Comparison of ENCODE assay signal across 8 cellular contexts in genomic region chr3:132721479-132722164, GRCh38. TPM values are rescaled to one million over a fixed set of nuclear protein-coding genes. Genes with fewer than 3 reads are reported as not detected.
DNase-seq lines count a peak whose midpoint lies in the region; ATAC-seq, FAIRE-seq and TF ChIP-seq lines count a peak whose summit lies in the region.

No MANE protein-coding gene starts in this region.

- 8% methylated on average over 47 of the region's 47 CpGs for WGBS in thymus

- H3K4me1 ChIP-seq in endothelial cell of umbilical vein (ENCODE audit: control insufficient read depth, extremely low read depth, insufficient read depth, low read length) (peaks cover 26% of the 10 kb centered on the region), mononuclear cell (ENCODE audit: insufficient read depth, low read length) (peaks cover 23% of the 10 kb centered on the region), thymus (ENCODE audit: control insufficient read depth, insufficient read depth, low read length) (peaks cover 4% of the 10 kb centered on the region)

- TF ChIP-seq CTCF in WI38 (IDR thresholded peaks at IDR 0.05; ENCODE audit: low read depth, low read length) (peak; percentile 24; the same call in 1 of the 2 replicates), endothelial cell of umbilical vein (IDR thresholded peaks at IDR 0.05; ENCODE audit: extremely low read depth in 1 of 2, insufficient read depth in 1 of 2, low read depth in 1 of 2, low read length in 2 of 2) (peak; percentile 19 to 50)

- H3K9ac ChIP-seq in endothelial cell of umbilical vein (replicated peaks; ENCODE audit: extremely low read depth, insufficient read depth, low read length), result peak overlapping the region; percentile 79

- H3K9me3 ChIP-seq in endothelial cell of umbilical vein (replicated peaks; ENCODE audit: control insufficient read depth, insufficient read depth, low read length) (no peaks in the 10 kb centered on the region), mononuclear cell (ENCODE audit: low read depth, low read length) (no peaks in the 10 kb centered on the region), thymus (ENCODE audit: control insufficient read depth) (no peaks in the 10 kb centered on the region)

- dilution Hi-C loops in endothelial cell of umbilical vein (cut with MboI; ENCODE audit: extremely low pct_ligation_motif_present, low sequenced_read_pairs), result no loop called here

- CTCF ChIA-PET in endothelial cell of umbilical vein (lab: Charles Lee), result interaction anchor here (1.1 kb wide), 1 partner anchor 289 kb away, joined by 3 read pairs; no protein-coding TSS in a partner anchor

- POLR2A ChIA-PET in endothelial cell of umbilical vein (lab: Charles Lee), result no interaction called here

- H2AFZ ChIP-seq in endothelial cell of umbilical vein (ENCODE audit: low read depth, low read length), result peak overlapping the region; percentile 54

- intact Hi-C loops in endothelial cell of umbilical vein (cut with micrococcal nuclease), result loop anchor here (1.0 to 10.0 kb wide), 5 partner anchors 62 to 1083 kb away; partner anchors contain the start of genes ACAD11, CDV3, DNAJC13 and SRPRB

- DNase-seq in DMS 273 (lab: John Stamatoyannopoulos, UW; ENCODE audit: unreplicated experiment), result peak; percentile 82
- peak; percentile 83 for DNase-seq in M059J (ENCODE audit: low read depth)
- DNase-seq in endothelial cell of umbilical vein (ENCODE audit: low read depth, low spot score), result no peak
- no peak for DNase-seq in NCI-H1048 (lab: John Stamatoyannopoulos, UW)

- H4K20me1 ChIP-seq in endothelial cell of umbilical vein (replicated peaks; ENCODE audit: control insufficient read depth, extremely low read depth, insufficient read depth, low read length), result no peaks in the 10 kb centered on the region

- TF ChIP-seq POLR2A in endothelial cell of umbilical vein (IDR thresholded peaks at IDR 0.05; ENCODE audit: low read depth, low read length), result no peak

- peak; percentile 81 for FAIRE-seq in endothelial cell of umbilical vein (lab: Jason Lieb, UNC)

- peak overlapping the region; percentile 96 for H3K4me2 ChIP-seq in endothelial cell of umbilical vein (ENCODE audit: insufficient read depth, low read length)

- ATAC-seq in GM21423 (IDR thresholded peaks at IDR 0.05; ENCODE audit: unreplicated experiment), result peak; percentile 20

- H3K27ac ChIP-seq in endothelial cell of umbilical vein (ENCODE audit: insufficient read depth, low read depth, low read length) (peak overlapping the region; percentile 63), thymus (ENCODE audit: low read depth) (peak overlapping the region; percentile 89)

- BruUV-seq in endothelial cell of umbilical vein (replicated peaks; lab: Mats Ljungman, UMichigan), result TSS peak; percentile 35

- H3K36me3 ChIP-seq in endothelial cell of umbilical vein (ENCODE audit: control insufficient read depth in 2 of 2, extremely low read depth in 1 of 2, insufficient read depth in 2 of 2, low read length in 2 of 2) (peaks cover 0 to 5% of the 10 kb centered on the region in 2 experiments), thymus (ENCODE audit: control insufficient read depth, insufficient read depth) (no peaks in the 10 kb centered on the region)

- H3K9me1 ChIP-seq in endothelial cell of umbilical vein (replicated peaks; ENCODE audit: control insufficient read depth, extremely low read depth, insufficient read depth, low read length), result no peaks in the 10 kb centered on the region

- no peaks in the 10 kb centered on the region for H3K27me3 ChIP-seq in endothelial cell of umbilical vein (ENCODE audit: control insufficient read depth in 2 of 2, insufficient read depth in 2 of 2, low read length in 2 of 2)
- H3K27me3 ChIP-seq in mononuclear cell (ENCODE audit: insufficient read depth, low read length), result no peaks in the 10 kb centered on the region
- H3K27me3 ChIP-seq in thymus (ENCODE audit: control insufficient read depth, insufficient read depth), result no peaks in the 10 kb centered on the region

- peaks cover 19% of the 10 kb centered on the region for H3K79me2 ChIP-seq in endothelial cell of umbilical vein (ENCODE audit: control insufficient read depth, insufficient read depth, low read length)

- H3K4me3 ChIP-seq in WI38 (ENCODE audit: low read depth, low read length) (peak overlapping the region; percentile 83), endothelial cell of umbilical vein (replicated peaks in 1 of 3; ENCODE audit: insufficient read depth in 1 of 3, low read depth in 1 of 3, low read length in 3 of 3) (peak overlapping the region; percentile 77 to 98 (median 77)), mononuclear cell (ENCODE audit: low read length) (peak overlapping the region; percentile 71), thymus (ENCODE audit: low read length) (peak overlapping the region; percentile 85)

TF ChIP-seq in endothelial cell of umbilical vein, 7 proteins besides CTCF, POLR2A, EP300 and RAD21:
- TF ChIP-seq EZH2 (IDR thresholded peaks at IDR 0.05; ENCODE audit: borderline replicate concordance, low read depth, low read length, severe bottlenecking) (no peak), JUN (IDR thresholded peaks at IDR 0.05; ENCODE audit: borderline replicate concordance, insufficient read depth, insufficient read length, low read depth) (no peak), POLR2AphosphoS5 (IDR thresholded peaks at IDR 0.05; ENCODE audit: insufficient read depth, low read depth, low read length) (no peak), FOS (IDR thresholded peaks at IDR 0.05; ENCODE audit: borderline replicate concordance, insufficient read depth, low read length) (no peak), GATA2 (IDR thresholded peaks at IDR 0.05; ENCODE audit: insufficient read depth, insufficient read length, low read depth, low read length) (no peak), MAX (IDR thresholded peaks at IDR 0.05; ENCODE audit: insufficient read depth, insufficient read length) (no peak), MYC (IDR thresholded peaks at IDR 0.05; ENCODE audit: low read depth, low read length) (no peak)

RNA-seq across cellular contexts. Expression of gene NPHP3, which starts 0.6 kb away (rescaled TPM):
- 5.4 and 15.7 TPM in 2 replicates for total RNA-seq in M059J (2014; rRNA removed; shearing (Covaris generic))
- total RNA-seq in endothelial cell of umbilical vein, result 30.0 and 30.3 TPM in 2 replicates
- 14.7 and 20.8 TPM in 2 replicates for polyA plus RNA-seq in endothelial cell of umbilical vein
- 8.4 and 12.9 TPM in 2 replicates for polyA plus RNA-seq in endothelial cell of umbilical vein (2011; cell fraction: cytosol; rRNA removed)
- 88.0 and 93.7 TPM in 2 replicates for polyA plus RNA-seq in endothelial cell of umbilical vein (2011; cell fraction: nucleus; rRNA removed)
- polyA plus RNA-seq in endothelial cell of umbilical vein (2012), result 12.4 and 16.1 TPM in 2 replicates
- polyA minus RNA-seq in endothelial cell of umbilical vein, result 38.7 and 45.9 TPM in 2 replicates
- polyA minus RNA-seq in endothelial cell of umbilical vein (2011; cell fraction: cytosol; rRNA and poly(A)+ RNA removed), result 2.2 TPM
- 45.5 and 57.7 TPM in 2 replicates for polyA minus RNA-seq in endothelial cell of umbilical vein (2011; cell fraction: nucleus; rRNA and poly(A)+ RNA removed)
- total RNA-seq in mononuclear cell, result 27.3 TPM
- 13.0 TPM for polyA plus RNA-seq in thymus

Comparison
In these comparisons a context has a peak if more than half of its experiments do, and no peak if none do; other contexts are left out.
1. DNase-seq: peak in DMS 273 (single experiment) and M059J (single experiment); none in endothelial cell of umbilical vein (single experiment) and NCI-H1048 (single experiment).
2. Peak in every context shown above with its lines, with median percentiles within 50 percentile points of each other: H3K4me3 ChIP-seq.